Comparison of ENCODE assay signal across 23 cellular contexts in genomic region chr19:48274173-48274572, GRCh38. TPM values are rescaled to one million over a fixed set of nuclear protein-coding genes. Genes with fewer than 3 reads are reported as not detected.
"Had no signal": no experiment of that assay in that cellular context is flagged by ENCODE, and none has a peak within 500 bp of the region (broad histone marks: within the 10 kb centered on the region; RNA-seq: fewer than 3 reads in every experiment).

No MANE protein-coding gene starts in this region.

- H3K27ac Mint-ChIP-seq: activated B cell treated with CpG ODN at 0.5 μM for 24 hours; activated CD4-positive, alpha-beta T cell treated with anti-CD3 and anti-CD28 coated beads, Interleukin-2, amount 10 ng/mL, durations not matched to agents 7 days and 5 days; activated naive CD8-positive, alpha-beta T cell treated with anti-CD3 and anti-CD28 coated beads for 36 hours; activated T-cell treated with anti-CD3 and anti-CD28 coated beads, Interleukin-2, amount 50 U/mL, for 72 hours; brain; progenitor cell of endocrine pancreas had no signal

- H3K36me3 Mint-ChIP-seq: activated naive CD8-positive, alpha-beta T cell treated with anti-CD3 and anti-CD28 coated beads for 36 hours; type B pancreatic cell had no signal

- H3K36me3 ChIP-seq: colonic mucosa, lower lobe of right lung, right atrium auricular region had no signal

- H3K9me3 Mint-ChIP-seq: activated B cell treated with CpG ODN at 0.5 μM for 24 hours; activated CD4-positive, alpha-beta T cell treated with anti-CD3 and anti-CD28 coated beads, Interleukin-2, amount 10 ng/mL, durations not matched to agents 7 days and 5 days; activated naive CD8-positive, alpha-beta T cell treated with anti-CD3 and anti-CD28 coated beads for 36 hours; activated T-cell treated with anti-CD3 and anti-CD28 coated beads, Interleukin-2, amount 50 U/mL, for 72 hours; nephron; type B pancreatic cell had no signal

- H3K27me3 ChIP-seq: colonic mucosa, right atrium auricular region had no signal

- H3K4me3 ChIP-seq: colonic mucosa, lower lobe of right lung, right atrium auricular region, skin epidermis had no signal

- ATAC-seq: activated T-cell treated with anti-CD3 and anti-CD28 coated beads, Interleukin-2, amount 50 U/mL, for 72 hours; esophagus mucosa; left colon; lower lobe of right lung had no signal

- H3K27ac ChIP-seq: colonic mucosa, lower lobe of right lung, right atrium auricular region, skin epidermis had no signal

- H3K4me1 ChIP-seq: colonic mucosa had no signal

- H3K27me3 Mint-ChIP-seq: activated B cell treated with CpG ODN at 0.5 μM for 24 hours, progenitor cell of endocrine pancreas, type B pancreatic cell had no signal

- H3K9me3 ChIP-seq: colonic mucosa, lower lobe of right lung, right atrium auricular region had no signal

- H3K4me3 Mint-ChIP-seq: activated B cell treated with CpG ODN at 0.5 μM for 24 hours; activated CD4-positive, alpha-beta T cell treated with anti-CD3 and anti-CD28 coated beads, Interleukin-2, amount 10 ng/mL, durations not matched to agents 7 days and 5 days; activated naive CD8-positive, alpha-beta T cell treated with anti-CD3 and anti-CD28 coated beads for 36 hours; activated T-cell treated with anti-CD3 and anti-CD28 coated beads, Interleukin-2, amount 50 U/mL, for 72 hours had no signal

- DNase-seq: activated B cell treated with CpG ODN at 0.5 μM for 24 hours; activated CD4-positive, alpha-beta T cell treated with anti-CD3 and anti-CD28 coated beads, Interleukin-2, amount 10 ng/mL, durations not matched to agents 7 days and 5 days; activated CD8-positive, alpha-beta memory T cell treated with anti-CD3 and anti-CD28 coated beads, Interleukin-2, amount 50 U/mL, for 48 hours; activated gamma-delta T cell; activated naive CD8-positive, alpha-beta T cell treated with anti-CD3 and anti-CD28 coated beads for 36 hours; activated T-cell treated with anti-CD3 and anti-CD28 coated beads, Interleukin-2, amount 50 U/mL, for 72 hours; amygdala; central memory CD4-positive, alpha-beta T cell; colonic mucosa; head of caudate nucleus; left colon; lower lobe of right lung; nucleus accumbens; stimulated activated CD4-positive, alpha-beta T cell treated with anti-CD3 and anti-CD28 coated beads, Interleukin-4, amount 100 ng/mL, for 4 hours; stimulated activated CD8-positive, alpha-beta memory T cell treated with anti-CD3 and anti-CD28 coated beads, Interleukin-4, amount 100 ng/mL, for 48 hours; stimulated activated naive CD4-positive, alpha-beta T cell treated with Interleukin-2 at 50 U/mL for 16 hours had no signal

RNA-seq across cellular contexts. Expression of gene ZNF114, which starts 4.3 kb away (rescaled TPM):
- total RNA-seq: activated CD4-positive, alpha-beta T cell treated with anti-CD3 and anti-CD28 coated beads, Interleukin-2, amount 10 ng/mL, durations not matched to agents 7 days and 5 days; esophagus mucosa had no signal
